In the genomic region with DNA sequence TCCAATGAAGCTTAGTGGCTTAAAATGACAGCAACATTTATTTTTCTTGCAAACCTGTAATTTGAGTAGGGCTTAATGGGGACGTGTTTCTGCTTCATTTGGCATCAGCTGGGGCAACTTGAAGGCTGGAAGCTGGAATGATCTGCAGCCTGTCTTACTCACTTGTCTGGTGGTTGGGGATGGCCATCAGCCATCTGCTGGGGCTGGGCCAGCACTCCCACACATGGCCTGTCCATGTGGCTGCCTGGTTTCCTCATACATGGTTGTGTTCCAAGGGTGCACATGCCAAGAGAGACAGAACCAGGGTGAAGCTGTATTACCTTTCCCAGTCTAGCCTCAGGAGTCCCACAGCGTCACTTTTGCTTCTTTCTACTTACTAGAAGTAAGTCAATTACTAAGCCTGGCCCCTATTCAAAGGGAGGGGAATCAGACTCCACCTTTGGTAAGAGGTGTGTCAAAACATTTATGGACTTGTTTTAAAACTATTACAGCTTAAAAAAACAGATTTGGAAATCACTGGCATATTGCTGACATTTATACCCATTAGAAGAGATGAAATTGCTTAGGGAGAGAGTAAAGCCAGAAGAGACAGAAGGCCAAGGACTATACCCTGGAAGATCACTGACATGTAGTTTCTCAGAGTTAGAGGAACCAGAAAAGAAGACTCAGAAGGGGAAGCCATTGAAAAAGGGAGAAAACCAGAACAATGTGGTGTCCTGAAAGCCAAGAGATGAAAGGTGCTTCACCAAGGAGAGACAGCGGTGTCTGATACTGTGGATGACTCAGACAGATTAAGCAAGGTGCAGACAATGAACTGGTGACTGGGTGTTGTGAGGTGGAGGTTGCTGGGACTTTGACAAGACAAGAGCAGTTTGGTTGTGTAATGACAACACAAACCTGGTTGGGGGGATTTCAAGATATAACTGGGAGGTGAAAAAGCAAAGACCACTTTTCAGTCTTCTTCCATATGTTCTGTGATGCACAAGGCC, we compare ENCODE assay signal across 10 cellular contexts.
DNase-seq lines count a peak whose midpoint lies in the region; ATAC-seq, FAIRE-seq and TF ChIP-seq lines count a peak whose summit lies in the region.
"Had no signal": no experiment of that assay in that cellular context is flagged by ENCODE, and none has a peak within 500 bp of the region (broad histone marks: within the 10 kb centered on the region; RNA-seq: fewer than 3 reads in every experiment).

No MANE protein-coding gene starts in this region.

- ATAC-seq in GM19452 (IDR thresholded peaks at IDR 0.05; ENCODE audit: unreplicated experiment) = no peak

- 66 to 72% methylated on average over 3 of the region's 3 CpGs for WGBS in tibial nerve, 2 donors

- H3K27me3 ChIP-seq in tibial nerve = no peaks in the 10 kb centered on the region

- no peaks in the 10 kb centered on the region for H3K36me3 ChIP-seq in tibial nerve

- peak; percentile 20 for DNase-seq in DMS 273 (lab: John Stamatoyannopoulos, UW; ENCODE audit: unreplicated experiment)
- no peak for DNase-seq in DMS 273 treated with DMSO at 0.1 percent for 48 hours (lab: John Stamatoyannopoulos, UW)
- peak; percentile 90 for DNase-seq in amniotic epithelial cell (ENCODE audit: low read depth)
- peak; percentile 31 for DNase-seq in iPS-NIHi11 (ENCODE audit: low spot score)
- peak; percentile 80 to 83 for DNase-seq in tibial nerve (ENCODE audit: low spot score in 2 of 2)
- DNase-seq in NOMO-1 (lab: John Stamatoyannopoulos, UW; ENCODE audit: unreplicated experiment in 2 of 2) = no peak
- no peak for DNase-seq in GM19239 (ENCODE audit: insufficient read length, low spot score)
- DNase-seq: cortex of kidney had no signal

- H3K27ac ChIP-seq in tibial nerve = peak overlapping the region in 2 of 4 donors; percentile 18 to 23
- H3K27ac ChIP-seq: 22Rv1 had no signal

- no peak for TF ChIP-seq CTCF in tibial nerve (IDR thresholded peaks at IDR 0.05)

- peak in 1 of 2 donors; percentile 70 for TF ChIP-seq EP300 in tibial nerve (IDR thresholded peaks at IDR 0.05)

- FAIRE-seq in GM19239 (lab: Jason Lieb, UNC) = no peak

- no peak overlapping the region for H3K4me3 ChIP-seq in tibial nerve

- H3K4me1 ChIP-seq in tibial nerve = peaks cover 0 to 3% (median 0%) of the 10 kb centered on the region in 4 donors

- peaks cover 0 to 6% (median 0%) of the 10 kb centered on the region in 4 donors for H3K9me3 ChIP-seq in tibial nerve

- TF ChIP-seq POLR2A in tibial nerve (IDR thresholded peaks at IDR 0.05) = no peak

Comparison
In these comparisons a context has a peak if more than half of its experiments do, and no peak if none do; other contexts are left out.
1. DNase-seq: peak in DMS 273 (single experiment), amniotic epithelial cell (single experiment), iPS-NIHi11 (single experiment) and tibial nerve (2 of 2); none in DMS 273 treated with DMSO at 0.1 percent for 48 hours (single experiment), NOMO-1 (0 of 2) and GM19239 (single experiment).